In genomic region chr1:36159614-36160387, GRCh38 we compare ENCODE assay signal across 9 cellular contexts. TPM values are rescaled to one million over a fixed set of nuclear protein-coding genes. Genes with fewer than 3 reads are reported as not detected.
DNase-seq lines count a peak whose midpoint lies in the region; ATAC-seq and TF ChIP-seq lines count a peak whose summit lies in the region.
"Had no signal": no experiment of that assay in that cellular context is flagged by ENCODE, and none has a peak within 500 bp of the region (broad histone marks: within the 10 kb centered on the region; RNA-seq: fewer than 3 reads in every experiment).

No MANE protein-coding gene starts in this region.

- peaks cover 23 to 30% of the 10 kb centered on the region in 2 experiments for H3K36me3 ChIP-seq in mesenchymal stem cell (ENCODE audit: control insufficient read depth in 1 of 2, insufficient read depth in 2 of 2, low read depth in 1 of 2, low read length in 2 of 2)
- no peaks in the 10 kb centered on the region for H3K36me3 ChIP-seq in thyroid gland

- H3K27me3 ChIP-seq in mesenchymal stem cell (ENCODE audit: control insufficient read depth in 1 of 2, insufficient read depth in 1 of 2, low read length in 2 of 2), result no peaks in the 10 kb centered on the region
- no peaks in the 10 kb centered on the region for H3K27me3 ChIP-seq in thyroid gland

- H3K36me3 Mint-ChIP-seq in activated CD4-positive, alpha-beta T cell treated with anti-CD3 and anti-CD28 coated beads for 36 hours (ENCODE audit: low read depth), result peaks cover 45% of the 10 kb centered on the region

- no peak overlapping the region for H2BK120ac ChIP-seq in mesenchymal stem cell (ENCODE audit: low read depth, low read length)

- H2BK5ac ChIP-seq in mesenchymal stem cell (ENCODE audit: low read depth, low read length, poor library complexity, severe bottlenecking), result no peak overlapping the region

- DNase-seq in activated CD4-positive, alpha-beta T cell treated with anti-CD3 and anti-CD28 coated beads for 36 hours, result peak; percentile 34
- no peak for DNase-seq in activated CD4-positive, alpha-beta T cell treated with anti-CD3 and anti-CD28 coated beads, Interleukin-2, amount 50 U/mL, for 1 hour
- DNase-seq in mesenchymal stem cell (no peak), thyroid gland (no peak), SW480 (ENCODE audit: low spot score) (no peak), AG20443 (ENCODE audit: low spot score) (no peak), islet precursor cell (no peak)
- DNase-seq: NCI-H146 had no signal

- H3K4ac ChIP-seq in mesenchymal stem cell (ENCODE audit: low read depth in 1 of 2, low read length in 2 of 2), result peak overlapping the region in 1 of 2 experiments; percentile 24

- peaks cover 2% of the 10 kb centered on the region for H3K79me1 ChIP-seq in mesenchymal stem cell (replicated peaks; ENCODE audit: low read length, poor library complexity, severe bottlenecking)

- no peak for TF ChIP-seq POLR2A in thyroid gland (IDR thresholded peaks at IDR 0.05)

- intact Hi-C loops in activated CD4-positive, alpha-beta T cell treated with anti-CD3 and anti-CD28 coated beads for 36 hours (cut with DNase I, micrococcal nuclease), result loop anchor here in 1 of 2 experiments (5.0 kb wide), 2 partner anchors 968 to 1292 kb away; partner anchors contain the start of gene SFPQ
- intact Hi-C loops in thyroid gland (cut with DNase I), result no loop called here

- peak overlapping the region; percentile 7 for H4K8ac ChIP-seq in mesenchymal stem cell (ENCODE audit: low read length)

- peaks cover 41% of the 10 kb centered on the region for H3K4me1 ChIP-seq in mesenchymal stem cell (ENCODE audit: control insufficient read depth, insufficient read depth, low read depth, low read length)
- H3K4me1 ChIP-seq in thyroid gland, result peaks cover 60 to 80% of the 10 kb centered on the region in 2 donors

- H3K4me2 ChIP-seq in mesenchymal stem cell (ENCODE audit: low read length, poor library complexity, severe bottlenecking), result no peak overlapping the region

- H3K9ac ChIP-seq in mesenchymal stem cell (ENCODE audit: low read length), result peak overlapping the region; percentile 90

- TF ChIP-seq CTCF in thyroid gland (IDR thresholded peaks at IDR 0.05), result no peak

- H3K27ac ChIP-seq in angular gyrus (ENCODE audit: low read depth, low read length), result peak overlapping the region; percentile 99
- peak overlapping the region; percentile 93 for H3K27ac ChIP-seq in mesenchymal stem cell (ENCODE audit: low read length, poor library complexity, severe bottlenecking)
- H3K27ac ChIP-seq in thyroid gland, result peak overlapping the region in 2 of 3 donors; percentile 84 to 90

- H4K91ac ChIP-seq in mesenchymal stem cell (ENCODE audit: low read length), result peak overlapping the region; percentile 25

- CTCF ChIA-PET in activated CD4-positive, alpha-beta T cell treated with anti-CD3 and anti-CD28 coated beads for 36 hours (lab: Charles Lee), result interaction anchor here (0.9 to 5.8 kb wide), 5 partner anchors 10 to 140 kb away, joined by 3 to 65 read pairs (median 19); partner anchors contain the start of gene TRAPPC3

- no peak overlapping the region for H3K23ac ChIP-seq in mesenchymal stem cell (ENCODE audit: low read length in 2 of 2)

- no peak overlapping the region for H2BK15ac ChIP-seq in mesenchymal stem cell (ENCODE audit: low read depth, poor library complexity, severe bottlenecking)

- H3K14ac ChIP-seq in mesenchymal stem cell (ENCODE audit: low read length in 2 of 2), result no peak overlapping the region

- POLR2A ChIA-PET in activated CD4-positive, alpha-beta T cell treated with anti-CD3 and anti-CD28 coated beads for 36 hours (lab: Charles Lee), result interaction anchor here (0.6 to 3.7 kb wide), 6 partner anchors 8 to 110 kb away, joined by 3 to 34 read pairs (median 4); partner anchors contain the start of genes THRAP3 and TRAPPC3

- no peak overlapping the region for H2AFZ ChIP-seq in mesenchymal stem cell (ENCODE audit: low read depth, low read length)

- H2AK5ac ChIP-seq in mesenchymal stem cell (ENCODE audit: low read length, severe bottlenecking), result peak overlapping the region; percentile 24

- H2BK12ac ChIP-seq in mesenchymal stem cell (ENCODE audit: low read length in 2 of 2), result no peak overlapping the region

- H3K4me3 ChIP-seq in mesenchymal stem cell (ENCODE audit: insufficient read depth in 1 of 2, low read depth in 1 of 2, low read length in 2 of 2), result peak overlapping the region in 1 of 2 experiments; percentile 81
- H3K4me3 ChIP-seq in thyroid gland (replicated peaks in 1 of 3), result no peak overlapping the region

- peak overlapping the region; percentile 5 to 55 for H3K18ac ChIP-seq in mesenchymal stem cell (ENCODE audit: low read depth in 1 of 2, low read length in 2 of 2)

- ATAC-seq in activated CD4-positive, alpha-beta T cell treated with anti-CD3 and anti-CD28 coated beads for 36 hours, result no peak

- no peaks in the 10 kb centered on the region for H3K9me3 Mint-ChIP-seq in activated CD4-positive, alpha-beta T cell treated with anti-CD3 and anti-CD28 coated beads for 36 hours (ENCODE audit: low read depth)

- peak overlapping the region; percentile 76 for H3K4me3 Mint-ChIP-seq in activated CD4-positive, alpha-beta T cell treated with anti-CD3 and anti-CD28 coated beads for 36 hours

- peaks cover 61% of the 10 kb centered on the region for H3K4me1 Mint-ChIP-seq in activated CD4-positive, alpha-beta T cell treated with anti-CD3 and anti-CD28 coated beads for 36 hours

- H3K27ac Mint-ChIP-seq in activated CD4-positive, alpha-beta T cell treated with anti-CD3 and anti-CD28 coated beads for 36 hours, result peak overlapping the region; percentile 94

- H3K9me3 ChIP-seq in mesenchymal stem cell (ENCODE audit: control insufficient read depth, low read length) (no peaks in the 10 kb centered on the region), thyroid gland (no peaks in the 10 kb centered on the region)

- H3K27me3 Mint-ChIP-seq in activated CD4-positive, alpha-beta T cell treated with anti-CD3 and anti-CD28 coated beads for 36 hours, result no peaks in the 10 kb centered on the region

- WGBS in mesenchymal stem cell, result 95% methylated on average over 10 of the region's 10 CpGs
- WGBS in thyroid gland, 2 donors, result 86 to 90% methylated on average over 10 of the region's 10 CpGs

RNA-seq across cellular contexts. Expression of gene MAP7D1, which starts 3.8 kb away (rescaled TPM):
- 100 to 1,000 TPM; 122 to 133 TPM for total RNA-seq in activated CD4-positive, alpha-beta T cell treated with anti-CD3 and anti-CD28 coated beads for 36 hours
- polyA plus RNA-seq in mesenchymal stem cell (2013, experiment 1 of 2), result 97.8 TPM
- 97.8 TPM for polyA plus RNA-seq in mesenchymal stem cell (2013, experiment 2 of 2)
- total RNA-seq in thyroid gland, result 10 to 100 TPM; 63.6 to 75.0 (median 68.7) TPM

RNA-seq across cellular contexts. Expression of gene TRAPPC3, which starts 10.5 kb away (rescaled TPM):
- total RNA-seq in activated CD4-positive, alpha-beta T cell treated with anti-CD3 and anti-CD28 coated beads for 36 hours, result 10 to 100 TPM; 43.8 to 53.8 TPM
- polyA plus RNA-seq in mesenchymal stem cell (2013, experiment 1 of 2), result 78.6 TPM
- 81.9 TPM for polyA plus RNA-seq in mesenchymal stem cell (2013, experiment 2 of 2)
- 100 to 1,000 TPM; 101 to 156 (median 148) TPM for total RNA-seq in thyroid gland

RNA-seq across cellular contexts. Expression of gene COL8A2, which starts 34.8 kb away (rescaled TPM):
- total RNA-seq in activated CD4-positive, alpha-beta T cell treated with anti-CD3 and anti-CD28 coated beads for 36 hours, result under 1 TPM; 0.05 TPM
- polyA plus RNA-seq in mesenchymal stem cell (2013, experiment 1 of 2), result 0.25 TPM
- polyA plus RNA-seq in mesenchymal stem cell (2013, experiment 2 of 2), result 0.22 TPM
- total RNA-seq in thyroid gland, result 10 to 100 TPM in 2 of 4 donors, 1 to 10 TPM in 2; 5.7 to 13.7 (median 10.1) TPM

Comparison
In these comparisons a context has a peak if more than half of its experiments do, and no peak if none do; other contexts are left out.
1. RNA of gene COL8A2, which starts 34.8 kb away (total RNA-seq): 5.7 to 13.7 TPM in thyroid gland; 0.05 TPM in activated CD4-positive, alpha-beta T cell treated with anti-CD3 and anti-CD28 coated beads for 36 hours; every median in the first group is over 4 times any median in the second.
2. Peak in every context shown above with its lines, with median percentiles within 50 percentile points of each other: H3K27ac ChIP-seq.